Comparison of ENCODE assay signal across 25 cellular contexts in the genomic region with DNA sequence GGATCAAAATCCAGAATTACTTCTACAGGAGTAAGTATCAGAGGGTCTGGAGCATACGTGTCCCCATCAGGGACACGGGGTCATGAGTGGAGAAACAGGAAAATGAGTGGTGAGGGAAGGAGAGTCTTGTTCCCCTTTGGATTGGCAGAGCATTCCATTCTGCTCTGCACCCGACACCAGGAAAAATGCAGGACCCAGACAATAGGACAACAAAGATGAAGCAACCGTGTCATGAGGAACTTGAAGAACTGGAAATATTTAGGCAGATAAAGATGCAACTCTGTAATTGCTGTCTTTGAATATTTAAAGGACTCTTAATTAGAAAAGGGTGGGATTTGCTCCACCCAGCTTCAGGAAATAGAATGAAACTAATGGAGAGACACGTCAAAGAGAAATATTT.
DNase-seq lines count a peak whose midpoint lies in the region; ATAC-seq and TF ChIP-seq lines count a peak whose summit lies in the region.
"Had no signal": no experiment of that assay in that cellular context is flagged by ENCODE, and none has a peak within 500 bp of the region (broad histone marks: within the 10 kb centered on the region; RNA-seq: fewer than 3 reads in every experiment).

No MANE protein-coding gene starts in this region.

- H3K27ac ChIP-seq in colonic mucosa = no peak overlapping the region
- H3K27ac ChIP-seq: C4-2B, uterus had no signal

- intact Hi-C loops in colonic mucosa (cut with DNase I) = no loop called here

- ATAC-seq in HG03045 (IDR thresholded peaks at IDR 0.05; ENCODE audit: unreplicated experiment) (no peak), HG03439 (IDR thresholded peaks at IDR 0.05; ENCODE audit: unreplicated experiment) (no peak)
- ATAC-seq: A549; activated T-cell treated with anti-CD3 and anti-CD28 coated beads, Interleukin-2, amount 50 U/mL, for 72 hours; naive thymus-derived CD8-positive, alpha-beta T cell; sciatic nerve had no signal

- H3K9ac ChIP-seq in adipocyte (ENCODE audit: low read length) (peak overlapping the region; percentile 85), skeletal muscle satellite cell (ENCODE audit: low read depth, low read length) (peak overlapping the region; percentile 22), colonic mucosa (ENCODE audit: low read depth in 2 of 2, low read length in 2 of 2) (no peak overlapping the region)
- H3K9ac ChIP-seq: SK-N-SH had no signal

- H3K27me3 ChIP-seq in adipocyte (replicated peaks; ENCODE audit: control insufficient read depth, insufficient read depth, low read length) (no peaks in the 10 kb centered on the region), skeletal muscle satellite cell (ENCODE audit: control insufficient read depth, insufficient read depth, low read length) (no peaks in the 10 kb centered on the region), colonic mucosa (no peaks in the 10 kb centered on the region)
- H3K27me3 ChIP-seq: ovary, uterus had no signal

- H3K4me3 ChIP-seq in AG10803 (ENCODE audit: low read length) = no peak overlapping the region
- H3K4me3 ChIP-seq in adipocyte (ENCODE audit: low read length) = peak overlapping the region; percentile 72
- peak overlapping the region; percentile 9 for H3K4me3 ChIP-seq in skeletal muscle satellite cell (ENCODE audit: low read length)
- H3K4me3 ChIP-seq in colonic mucosa = no peak overlapping the region
- H3K4me3 ChIP-seq: A549, ovary, uterus had no signal

- H3K4me1 ChIP-seq in adipocyte (ENCODE audit: control insufficient read depth, insufficient read depth, low read length) = peaks cover 85% of the 10 kb centered on the region
- H3K4me1 ChIP-seq in skeletal muscle satellite cell (ENCODE audit: control insufficient read depth, insufficient read depth, low read length) = peaks cover 88% of the 10 kb centered on the region
- peaks cover 7% of the 10 kb centered on the region for H3K4me1 ChIP-seq in colonic mucosa

- H3K36me3 ChIP-seq in adipocyte (ENCODE audit: control insufficient read depth, insufficient read depth, low read length, severe bottlenecking) = no peaks in the 10 kb centered on the region
- H3K36me3 ChIP-seq in skeletal muscle satellite cell (ENCODE audit: insufficient read depth, low read length) = no peaks in the 10 kb centered on the region
- no peaks in the 10 kb centered on the region for H3K36me3 ChIP-seq in colonic mucosa
- H3K36me3 ChIP-seq: ovary, uterus had no signal

- peak overlapping the region; percentile 34 for H3K4me2 ChIP-seq in skeletal muscle satellite cell (ENCODE audit: low read length)
- H3K4me2 ChIP-seq: A549, SK-N-SH had no signal

- no peak for TF ChIP-seq CTCF in AG10803 (conservative IDR thresholded peaks at IDR 0.05; ENCODE audit: low read length)
- no peak for TF ChIP-seq CTCF in colonic mucosa (IDR thresholded peaks at IDR 0.05)

- H3K9me3 ChIP-seq in adipocyte (ENCODE audit: control insufficient read depth, low read length) = no peaks in the 10 kb centered on the region
- H3K9me3 ChIP-seq in skeletal muscle satellite cell (replicated peaks; ENCODE audit: low read length) = no peaks in the 10 kb centered on the region
- no peaks in the 10 kb centered on the region for H3K9me3 ChIP-seq in colonic mucosa
- H3K9me3 ChIP-seq: A549, ovary, SK-N-SH, uterus had no signal

- peak; percentile 80 for DNase-seq in AG10803 (ENCODE audit: low read depth)
- DNase-seq in adipocyte (ENCODE audit: low read depth) = peak; percentile 57
- peak; percentile 66 for DNase-seq in fibroblast of gingiva (ENCODE audit: low read depth)
- no peak for DNase-seq in colonic mucosa
- DNase-seq in NCI-H128 (lab: John Stamatoyannopoulos, UW; ENCODE audit: unreplicated experiment) = no peak
- DNase-seq: activated CD4-positive, alpha-beta T cell treated with anti-CD3 and anti-CD28 coated beads for 48 hours; activated naive CD4-positive, alpha-beta T cell treated with anti-CD3 and anti-CD28 coated beads, Interleukin-2, amount 10 ng/mL, durations not matched to agents 7 days and 5 days; activated T-cell treated with anti-CD3 and anti-CD28 coated beads, Interleukin-2, amount 50 U/mL, for 72 hours; amygdala; hypothalamus; midbrain; naive thymus-derived CD8-positive, alpha-beta T cell; NCI-H1105 treated with DMSO at 0.1 percent for 48 hours; NCI-H2081; NCI-H774; ovary; SK-N-SH; stimulated activated CD4-positive, alpha-beta T cell treated with anti-CD3 and anti-CD28 coated beads, Interleukin-15, amount 100 ng/mL, for 24 hours; uterus had no signal

Comparison
In these comparisons a context has a peak if more than half of its experiments do, and no peak if none do; other contexts are left out.
1. DNase-seq: peak in AG10803 (single experiment), adipocyte (single experiment) and fibroblast of gingiva (single experiment); none in colonic mucosa (single experiment) and NCI-H128 (single experiment).
2. H3K4me3 ChIP-seq: peak in adipocyte (single experiment) and skeletal muscle satellite cell (single experiment); none in AG10803 (single experiment) and colonic mucosa (single experiment).
3. H3K9ac ChIP-seq: peak in adipocyte (single experiment) and skeletal muscle satellite cell (single experiment); none in colonic mucosa (0 of 2).